In the genomic region with DNA sequence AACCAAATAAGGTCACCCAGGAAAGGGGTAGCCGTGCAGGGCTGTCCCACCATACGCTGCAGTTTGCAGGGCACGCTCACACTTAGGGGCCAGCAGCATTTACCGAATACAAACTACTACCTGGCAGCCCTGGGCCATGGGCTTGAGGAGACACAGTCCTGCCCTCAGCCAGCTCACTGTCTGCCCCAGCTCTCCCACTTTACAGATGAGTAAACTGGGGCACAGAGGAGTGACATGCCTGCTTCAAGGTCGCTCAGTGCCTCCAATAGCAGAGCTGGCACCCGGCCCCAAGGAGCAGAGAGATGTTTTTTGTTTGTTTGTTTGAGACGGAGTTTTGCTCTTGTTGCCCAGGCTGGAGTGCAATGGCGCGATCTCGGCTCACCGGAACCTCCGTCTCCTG, we compare ENCODE assay signal across 16 cellular contexts. TPM values are rescaled to one million over a fixed set of nuclear protein-coding genes. Genes with fewer than 3 reads are reported as not detected.
DNase-seq lines count a peak whose midpoint lies in the region; ATAC-seq and TF ChIP-seq lines count a peak whose summit lies in the region.
"Had no signal": no experiment of that assay in that cellular context is flagged by ENCODE, and none has a peak within 500 bp of the region (broad histone marks: within the 10 kb centered on the region; RNA-seq: fewer than 3 reads in every experiment).

No MANE protein-coding gene starts in this region.

- DNase-seq in PC-3 (no peak), MCF 10A (ENCODE audit: unreplicated experiment) (no peak), transverse colon (no peak), hepatocyte (ENCODE audit: low spot score) (no peak), DMS53 (lab: John Stamatoyannopoulos, UW) (no peak)
- DNase-seq: activated naive CD4-positive, alpha-beta T cell treated with anti-CD3 and anti-CD28 coated beads for 36 hours; NCI-H1048; NCI-H774; stimulated activated CD8-positive, alpha-beta memory T cell treated with anti-CD3 and anti-CD28 coated beads, Interleukin-4, amount 100 ng/mL, for 48 hours had no signal

- H4K20me1 ChIP-seq in PC-3 (ENCODE audit: low read length) (no peaks in the 10 kb centered on the region), hepatocyte (ENCODE audit: insufficient read depth, poor library complexity, severe bottlenecking) (no peaks in the 10 kb centered on the region)

- no peaks in the 10 kb centered on the region for H3K27me3 ChIP-seq in PC-3 (ENCODE audit: low read length)
- H3K27me3 ChIP-seq in muscle layer of colon (ENCODE audit: control insufficient read depth in 1 of 2, insufficient read depth in 2 of 2, low read length in 2 of 2), result no peaks in the 10 kb centered on the region
- H3K27me3 ChIP-seq in transverse colon, result no peaks in the 10 kb centered on the region
- H3K27me3 ChIP-seq in hepatocyte, result no peaks in the 10 kb centered on the region
- H3K27me3 ChIP-seq: cardiac muscle cell had no signal

- H3F3A ChIP-seq in PC-3 (ENCODE audit: low read length, unreplicated experiment), result no peaks in the 10 kb centered on the region

- H3K4me3 ChIP-seq in PC-3 (ENCODE audit: low read length) (no peak overlapping the region), muscle layer of colon (ENCODE audit: low read depth in 1 of 2, low read length in 2 of 2) (no peak overlapping the region), transverse colon (no peak overlapping the region), hepatocyte (no peak overlapping the region)
- H3K4me3 ChIP-seq: cardiac muscle cell had no signal

- ATAC-seq in PC-3 (no peak), HG03565 (IDR thresholded peaks at IDR 0.05; ENCODE audit: unreplicated experiment) (no peak)

- peaks cover 15% of the 10 kb centered on the region for H3K36me3 Mint-ChIP-seq in MCF 10A (ENCODE audit: insufficient read depth, unreplicated experiment)

- H3K4me2 ChIP-seq in PC-3 (ENCODE audit: low read length), result no peak overlapping the region
- H3K4me2 ChIP-seq in hepatocyte, result no peak overlapping the region

- H3K9ac ChIP-seq in PC-3 (ENCODE audit: low read length) (no peak overlapping the region), muscle layer of colon (ENCODE audit: low read length) (no peak overlapping the region)

- BruUV-seq in PC-3 (replicated peaks; lab: Mats Ljungman, UMichigan) (TSS peak; percentile 16), MCF 10A (replicated peaks; lab: Mats Ljungman, UMichigan) (TSS peak; percentile 10)

- H3K9me2 ChIP-seq in PC-3 (replicated peaks; ENCODE audit: low read length), result no peaks in the 10 kb centered on the region
- no peaks in the 10 kb centered on the region for H3K9me2 ChIP-seq in hepatocyte (replicated peaks; ENCODE audit: insufficient read depth)

- CTCF ChIA-PET in PC-3 (lab: Charles Lee) (no interaction called here), MCF 10A (lab: Yijun Ruan, JAX) (interaction anchor here (0.6 to 3.2 kb wide), 6 partner anchors 10 to 193 kb away, joined by 3 to 23 read pairs (median 8); no protein-coding TSS in a partner anchor)

- H3K36me3 ChIP-seq in PC-3 (ENCODE audit: low read depth, low read length) (no peaks in the 10 kb centered on the region), muscle layer of colon (ENCODE audit: insufficient read depth, low read length) (no peaks in the 10 kb centered on the region), transverse colon (no peaks in the 10 kb centered on the region), hepatocyte (replicated peaks; ENCODE audit: insufficient read depth, low read depth) (no peaks in the 10 kb centered on the region)
- H3K36me3 ChIP-seq: cardiac muscle cell had no signal

- no peak for TF ChIP-seq EP300 in transverse colon (IDR thresholded peaks at IDR 0.05; ENCODE audit: low read depth)

- TF ChIP-seq POLR2A in transverse colon (IDR thresholded peaks at IDR 0.05), result no peak

- H3K27me3 Mint-ChIP-seq in MCF 10A (ENCODE audit: insufficient read depth, unreplicated experiment), result no peaks in the 10 kb centered on the region

- no peaks in the 10 kb centered on the region for H3K9me3 Mint-ChIP-seq in MCF 10A (ENCODE audit: unreplicated experiment)
- H3K9me3 Mint-ChIP-seq: activated naive CD4-positive, alpha-beta T cell treated with anti-CD3 and anti-CD28 coated beads for 36 hours; T-helper 1 cell treated with Interleukin-12 subunit alpha and Interleukin-12 subunit beta and Interleukin-4 antibody, amounts not matched to agents 30 μg/mL and 1 μg/mL, for 36 hours had no signal

- H3K4me1 ChIP-seq in PC-3 (ENCODE audit: insufficient read depth, low read length) (peaks cover 12% of the 10 kb centered on the region), muscle layer of colon (ENCODE audit: insufficient read depth, low read length) (peaks cover 18% of the 10 kb centered on the region), transverse colon (peaks cover 6 to 25% (median 14%) of the 10 kb centered on the region in 4 donors), hepatocyte (ENCODE audit: insufficient read depth) (peaks cover 9% of the 10 kb centered on the region)

- peaks cover 15% of the 10 kb centered on the region for H3K4me1 Mint-ChIP-seq in MCF 10A (ENCODE audit: insufficient read depth, unreplicated experiment)

- H3K4me3 Mint-ChIP-seq in MCF 10A (ENCODE audit: unreplicated experiment), result no peak overlapping the region
- H3K4me3 Mint-ChIP-seq: activated naive CD4-positive, alpha-beta T cell treated with anti-CD3 and anti-CD28 coated beads for 36 hours; T-helper 1 cell treated with Interleukin-12 subunit alpha and Interleukin-12 subunit beta and Interleukin-4 antibody, amounts not matched to agents 30 μg/mL and 1 μg/mL, for 36 hours had no signal

- POLR2A ChIA-PET in PC-3 (lab: Charles Lee; ENCODE audit: unreplicated experiment), result no interaction called here
- POLR2A ChIA-PET in MCF 10A (lab: Yijun Ruan, JAX), result interaction anchor here (0.6 to 2.5 kb wide), 7 partner anchors 62 to 227 kb away, joined by 3 to 8 read pairs (median 4); partner anchors contain the start of gene FTH1

- H3K79me2 ChIP-seq in PC-3 (ENCODE audit: low read length) (peaks cover 10% of the 10 kb centered on the region; the same call in 1 of the 2 replicates), hepatocyte (no peaks in the 10 kb centered on the region)

- intact Hi-C loops in PC-3 (cut with micrococcal nuclease), result no loop called here
- intact Hi-C loops in MCF 10A (cut with micrococcal nuclease), result loop anchor here (1.0 kb wide), 1 partner anchor 17 kb away; no protein-coding TSS in a partner anchor
- intact Hi-C loops in transverse colon (cut with DNase I; ENCODE audit: low total_unique reads), result no loop called here

- no peak overlapping the region for H3K27ac ChIP-seq in PC-3 (ENCODE audit: low read length)
- H3K27ac ChIP-seq in muscle layer of colon (ENCODE audit: low read depth, low read length), result peak overlapping the region; percentile 38
- H3K27ac ChIP-seq in transverse colon, result peak overlapping the region; percentile 21 to 65 (median 59)
- no peak overlapping the region for H3K27ac ChIP-seq in hepatocyte
- H3K27ac ChIP-seq: C4-2B, cardiac muscle cell had no signal

- H3K27ac Mint-ChIP-seq in MCF 10A (ENCODE audit: low read depth, unreplicated experiment), result no peak overlapping the region
- H3K27ac Mint-ChIP-seq: activated naive CD4-positive, alpha-beta T cell treated with anti-CD3 and anti-CD28 coated beads for 36 hours; progenitor cell of endocrine pancreas; T-helper 1 cell treated with Interleukin-12 subunit alpha and Interleukin-12 subunit beta and Interleukin-4 antibody, amounts not matched to agents 30 μg/mL and 1 μg/mL, for 36 hours had no signal

- TF ChIP-seq CTCF in PC-3 (conservative IDR thresholded peaks at IDR 0.05; ENCODE audit: low read depth, low read length) (no peak), MCF 10A (IDR thresholded peaks at IDR 0.05; ENCODE audit: unreplicated experiment) (no peak), transverse colon (IDR thresholded peaks at IDR 0.05) (no peak), hepatocyte (IDR thresholded peaks at IDR 0.05; ENCODE audit: poor library complexity) (no peak)

- in situ Hi-C loops in transverse colon (cut with MboI; ENCODE audit: low pct_ligation_motif_present in 1 of 4, low pct_unique_long_range_greater_than_20kb in 1 of 4, low sequenced_read_pairs in 3 of 4), result loop anchor here in 3 of 4 donors (10.0 to 25.0 kb wide), 3 partner anchors 174 to 199 kb away; no protein-coding TSS in a partner anchor

- no peak overlapping the region for H2AFZ ChIP-seq in PC-3 (ENCODE audit: low read length)
- no peak overlapping the region for H2AFZ ChIP-seq in hepatocyte

- WGBS in transverse colon (ENCODE audit: low coverage in 1 of 2), 2 donors, result 88% methylated on average over 12 of the region's 12 CpGs; no CpG with 5 or more reads in 1 of the 2 donors
- WGBS in hepatocyte (ENCODE audit: low lambda C conversion rate, missing lambda C conversion rate), result 95% methylated on average over 12 of the region's 12 CpGs

- H3K9me3 ChIP-seq in PC-3 (ENCODE audit: low read length) (no peaks in the 10 kb centered on the region), muscle layer of colon (ENCODE audit: low read length) (no peaks in the 10 kb centered on the region), transverse colon (no peaks in the 10 kb centered on the region), hepatocyte (ENCODE audit: low read depth) (no peaks in the 10 kb centered on the region)

RNA-seq across cellular contexts. Expression of gene FADS3, which starts 2.8 kb away (rescaled TPM):
- total RNA-seq in PC-3 (2014; rRNA removed), result 67.9 and 119 TPM in 2 replicates
- total RNA-seq in MCF 10A (2022), result 145 and 184 TPM in 2 replicates
- total RNA-seq in transverse colon, result 10 to 100 TPM; 19.5 to 96.9 (median 31.6) TPM
- 19.4 and 25.0 TPM in 2 replicates for total RNA-seq in hepatocyte
- 36.0 and 37.0 TPM in 2 replicates for polyA plus RNA-seq in hepatocyte

RNA-seq across cellular contexts. Expression of gene RAB3IL1, which starts 28.8 kb away (rescaled TPM):
- 6.6 and 7.9 TPM in 2 replicates for total RNA-seq in PC-3 (2014; rRNA removed)
- 2.3 and 4.5 TPM in 2 replicates for total RNA-seq in MCF 10A (2022)
- 1 to 10 TPM; 1.2 to 7.6 (median 5.9) TPM for total RNA-seq in transverse colon
- 9.1 and 10.8 TPM in 2 replicates for total RNA-seq in hepatocyte
- 15.4 and 18.6 TPM in 2 replicates for polyA plus RNA-seq in hepatocyte
- total RNA-seq: mononuclear cell had no signal

Comparison
In these comparisons a context has a peak if more than half of its experiments do, and no peak if none do; other contexts are left out.
1. H3K27ac ChIP-seq: peak in muscle layer of colon (single experiment) and transverse colon (4 of 4); none in PC-3 (single experiment) and hepatocyte (single experiment).